In genomic region chr4:43132010-43132582, GRCh38 we compare ENCODE assay signal across 9 cellular contexts.
A peak's percentile ranks its signal among the peaks of the same experiment; 100 is the strongest.
DNase-seq lines count a peak whose midpoint lies in the region; ATAC-seq and TF ChIP-seq lines count a peak whose summit lies in the region.
"Had no signal": no experiment of that assay in that cellular context is flagged by ENCODE, and none has a peak within 500 bp of the region (broad histone marks: within the 10 kb centered on the region; RNA-seq: fewer than 3 reads in every experiment).

No MANE protein-coding gene starts in this region.

- no peaks in the 10 kb centered on the region for H3K36me3 ChIP-seq in PC-3 (ENCODE audit: low read depth, low read length)
- no peaks in the 10 kb centered on the region for H3K36me3 ChIP-seq in brain microvascular endothelial cell (replicated peaks)
- H3K36me3 ChIP-seq: BLaER1 treated with 17β-estradiol and CSF1 and Interleukin-3, amounts not matched to agents 10 nM and 100 nM had no signal

- no peaks in the 10 kb centered on the region for H3K9me2 ChIP-seq in PC-3 (replicated peaks; ENCODE audit: low read length)

- no peak overlapping the region for H3K27ac ChIP-seq in PC-3 (ENCODE audit: low read length)
- H3K27ac ChIP-seq in brain microvascular endothelial cell = no peak overlapping the region
- H3K27ac ChIP-seq: BLaER1 treated with 17β-estradiol and CSF1 and Interleukin-3, amounts not matched to agents 10 nM and 100 nM had no signal

- H2AFZ ChIP-seq in PC-3 (ENCODE audit: low read length) = peak overlapping the region; percentile 77

- peak overlapping the region; percentile 73 for H3K4me2 ChIP-seq in PC-3 (ENCODE audit: low read length)
- H3K4me2 ChIP-seq: BLaER1 treated with 17β-estradiol and CSF1 and Interleukin-3, amounts not matched to agents 10 nM and 100 nM had no signal

- H3K27me3 ChIP-seq in PC-3 (ENCODE audit: low read length) (no peaks in the 10 kb centered on the region), brain microvascular endothelial cell (replicated peaks) (no peaks in the 10 kb centered on the region)
- H3K27me3 ChIP-seq: BLaER1 treated with 17β-estradiol and CSF1 and Interleukin-3, amounts not matched to agents 10 nM and 100 nM had no signal

- no TSS peak for BruUV-seq in PC-3 (replicated peaks; lab: Mats Ljungman, UMichigan)

- POLR2A ChIA-PET in PC-3 (lab: Charles Lee; ENCODE audit: unreplicated experiment) = no interaction called here

- DNase-seq in DMS79 treated with DMSO at 0.1 percent for 48 hours (lab: John Stamatoyannopoulos, UW) (peak; percentile 1), DMS79 (lab: John Stamatoyannopoulos, UW) (no peak), HuH-7.5 (ENCODE audit: low spot score) (peak; percentile 9), PC-3 (peak; percentile 81), brain microvascular endothelial cell (peak; percentile 35), left kidney (ENCODE audit: low read depth, low spot score) (peak; percentile 84)
- DNase-seq in stimulated activated CD8-positive, alpha-beta memory T cell treated with anti-CD3 and anti-CD28 coated beads, Interleukin-4, amount 100 ng/mL, for 24 hours (ENCODE audit: low read depth) = peak; percentile 6

- peaks cover 20% of the 10 kb centered on the region for H3K4me1 ChIP-seq in PC-3 (ENCODE audit: insufficient read depth, low read length)
- H3K4me1 ChIP-seq: BLaER1 treated with 17β-estradiol and CSF1 and Interleukin-3, amounts not matched to agents 10 nM and 100 nM had no signal

- ATAC-seq in GM21528 (IDR thresholded peaks at IDR 0.05; ENCODE audit: low FRiP score, unreplicated experiment) (peak; percentile 73), PC-3 (peak; percentile 57)

- H4K20me1 ChIP-seq in PC-3 (ENCODE audit: low read length) = no peaks in the 10 kb centered on the region
- H4K20me1 ChIP-seq: BLaER1 treated with 17β-estradiol and CSF1 and Interleukin-3, amounts not matched to agents 10 nM and 100 nM had no signal

- no peaks in the 10 kb centered on the region for H3F3A ChIP-seq in PC-3 (ENCODE audit: low read length, unreplicated experiment)

- peak overlapping the region; percentile 52 for H3K4me3 ChIP-seq in PC-3 (ENCODE audit: low read length)
- no peak overlapping the region for H3K4me3 ChIP-seq in brain microvascular endothelial cell (ENCODE audit: low read depth, low read length)
- H3K4me3 ChIP-seq: BLaER1 treated with 17β-estradiol and CSF1 and Interleukin-3, amounts not matched to agents 10 nM and 100 nM had no signal

- in situ Hi-C loops in brain microvascular endothelial cell (cut with HindIII; ENCODE audit: low pct_ligation_motif_present, low sequenced_read_pairs) = no loop called here

- H3K9me3 ChIP-seq in PC-3 (ENCODE audit: low read length) = no peaks in the 10 kb centered on the region
- H3K9me3 ChIP-seq: BLaER1 treated with 17β-estradiol and CSF1 and Interleukin-3, amounts not matched to agents 10 nM and 100 nM had no signal

- CTCF ChIA-PET in PC-3 (lab: Charles Lee) = interaction anchor here (0.6 to 0.9 kb wide), 2 partner anchors 137 to 447 kb away, joined by 3 read pairs; no protein-coding TSS in a partner anchor

- H3K79me2 ChIP-seq in PC-3 (ENCODE audit: low read length) = no peaks in the 10 kb centered on the region

- H3K9ac ChIP-seq in PC-3 (ENCODE audit: low read length) = no peak overlapping the region
- H3K9ac ChIP-seq: BLaER1 treated with 17β-estradiol and CSF1 and Interleukin-3, amounts not matched to agents 10 nM and 100 nM had no signal

- TF ChIP-seq CTCF in PC-3 (conservative IDR thresholded peaks at IDR 0.05; ENCODE audit: low read depth, low read length) = peak; percentile 85
- TF ChIP-seq CTCF in brain microvascular endothelial cell (IDR thresholded peaks at IDR 0.05; ENCODE audit: low read depth, low read length, missing control alignments) = peak; percentile 86

- intact Hi-C loops in PC-3 (cut with micrococcal nuclease) = loop anchor here (1.0 to 5.0 kb wide), 10 partner anchors 137 to 1495 kb away; no protein-coding TSS in a partner anchor
